In the genomic region with DNA sequence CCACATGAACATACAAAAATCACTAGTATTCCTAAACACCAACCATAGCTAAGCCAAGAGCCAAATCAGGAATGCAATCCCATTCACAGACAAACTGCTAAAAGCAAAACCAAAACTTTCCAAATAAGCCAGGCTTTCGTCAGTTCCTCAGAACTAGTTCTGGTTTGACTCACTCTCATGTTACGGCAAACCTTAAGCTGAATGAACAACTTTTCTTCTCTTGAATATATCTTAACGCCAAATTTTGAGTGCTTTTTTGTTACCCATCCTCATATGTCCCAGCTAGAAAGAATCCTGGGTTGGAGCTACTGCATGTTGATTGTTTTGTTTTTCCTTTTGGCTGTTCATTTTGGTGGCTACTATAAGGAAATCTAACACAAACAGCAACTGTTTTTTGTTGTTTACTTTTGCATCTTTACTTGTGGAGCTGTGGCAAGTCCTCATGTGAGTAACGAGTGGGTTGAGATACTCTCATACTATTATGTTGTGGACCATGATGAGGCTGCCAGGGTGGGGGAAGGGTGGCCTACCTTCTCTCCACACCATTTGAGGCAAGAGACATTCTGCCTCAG, we compare ENCODE assay signal across 1 cellular context.
TF ChIP-seq lines count a peak whose summit lies in the region.

A gene (plus strand): TSS at position 172 of the 572 bp plus-strand sequence. CDS start 12,016 bp downstream, outside the sequence.

TF ChIP-seq in SK-N-SH, 30 proteins besides CTCF, POLR2A, EP300 and RAD21 (continued from another document):
- TF ChIP-seq, protein P1, sequence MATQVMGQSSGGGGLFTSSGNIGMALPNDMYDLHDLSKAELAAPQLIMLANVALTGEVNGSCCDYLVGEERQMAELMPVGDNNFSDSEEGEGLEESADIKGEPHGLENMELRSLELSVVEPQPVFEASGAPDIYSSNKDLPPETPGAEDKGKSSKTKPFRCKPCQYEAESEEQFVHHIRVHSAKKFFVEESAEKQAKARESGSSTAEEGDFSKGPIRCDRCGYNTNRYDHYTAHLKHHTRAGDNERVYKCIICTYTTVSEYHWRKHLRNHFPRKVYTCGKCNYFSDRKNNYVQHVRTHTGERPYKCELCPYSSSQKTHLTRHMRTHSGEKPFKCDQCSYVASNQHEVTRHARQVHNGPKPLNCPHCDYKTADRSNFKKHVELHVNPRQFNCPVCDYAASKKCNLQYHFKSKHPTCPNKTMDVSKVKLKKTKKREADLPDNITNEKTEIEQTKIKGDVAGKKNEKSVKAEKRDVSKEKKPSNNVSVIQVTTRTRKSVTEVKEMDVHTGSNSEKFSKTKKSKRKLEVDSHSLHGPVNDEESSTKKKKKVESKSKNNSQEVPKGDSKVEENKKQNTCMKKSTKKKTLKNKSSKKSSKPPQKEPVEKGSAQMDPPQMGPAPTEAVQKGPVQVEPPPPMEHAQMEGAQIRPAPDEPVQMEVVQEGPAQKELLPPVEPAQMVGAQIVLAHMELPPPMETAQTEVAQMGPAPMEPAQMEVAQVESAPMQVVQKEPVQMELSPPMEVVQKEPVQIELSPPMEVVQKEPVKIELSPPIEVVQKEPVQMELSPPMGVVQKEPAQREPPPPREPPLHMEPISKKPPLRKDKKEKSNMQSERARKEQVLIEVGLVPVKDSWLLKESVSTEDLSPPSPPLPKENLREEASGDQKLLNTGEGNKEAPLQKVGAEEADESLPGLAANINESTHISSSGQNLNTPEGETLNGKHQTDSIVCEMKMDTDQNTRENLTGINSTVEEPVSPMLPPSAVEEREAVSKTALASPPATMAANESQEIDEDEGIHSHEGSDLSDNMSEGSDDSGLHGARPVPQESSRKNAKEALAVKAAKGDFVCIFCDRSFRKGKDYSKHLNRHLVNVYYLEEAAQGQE (IDR thresholded peaks at IDR 0.05; ENCODE audit: low read depth, low read length): no peak
- no peak for TF ChIP-seq MXI1 (IDR thresholded peaks at IDR 0.05; ENCODE audit: low read depth, low read length)
- no peak for TF ChIP-seq GABPA (IDR thresholded peaks at IDR 0.05; ENCODE audit: low read depth)
- TF ChIP-seq, protein P2, sequence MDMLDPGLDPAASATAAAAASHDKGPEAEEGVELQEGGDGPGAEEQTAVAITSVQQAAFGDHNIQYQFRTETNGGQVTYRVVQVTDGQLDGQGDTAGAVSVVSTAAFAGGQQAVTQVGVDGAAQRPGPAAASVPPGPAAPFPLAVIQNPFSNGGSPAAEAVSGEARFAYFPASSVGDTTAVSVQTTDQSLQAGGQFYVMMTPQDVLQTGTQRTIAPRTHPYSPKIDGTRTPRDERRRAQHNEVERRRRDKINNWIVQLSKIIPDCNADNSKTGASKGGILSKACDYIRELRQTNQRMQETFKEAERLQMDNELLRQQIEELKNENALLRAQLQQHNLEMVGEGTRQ (IDR thresholded peaks at IDR 0.05; ENCODE audit: borderline replicate concordance, low read depth, low read length): no peak
- TF ChIP-seq, protein P3, sequence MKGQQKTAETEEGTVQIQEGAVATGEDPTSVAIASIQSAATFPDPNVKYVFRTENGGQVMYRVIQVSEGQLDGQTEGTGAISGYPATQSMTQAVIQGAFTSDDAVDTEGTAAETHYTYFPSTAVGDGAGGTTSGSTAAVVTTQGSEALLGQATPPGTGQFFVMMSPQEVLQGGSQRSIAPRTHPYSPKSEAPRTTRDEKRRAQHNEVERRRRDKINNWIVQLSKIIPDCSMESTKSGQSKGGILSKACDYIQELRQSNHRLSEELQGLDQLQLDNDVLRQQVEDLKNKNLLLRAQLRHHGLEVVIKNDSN (IDR thresholded peaks at IDR 0.05; ENCODE audit: borderline replicate concordance, low read depth): no peak
- TF ChIP-seq SIN3A (IDR thresholded peaks at IDR 0.05; ENCODE audit: borderline replicate concordance, low read depth, low read length): no peak
- TF ChIP-seq, protein P4, sequence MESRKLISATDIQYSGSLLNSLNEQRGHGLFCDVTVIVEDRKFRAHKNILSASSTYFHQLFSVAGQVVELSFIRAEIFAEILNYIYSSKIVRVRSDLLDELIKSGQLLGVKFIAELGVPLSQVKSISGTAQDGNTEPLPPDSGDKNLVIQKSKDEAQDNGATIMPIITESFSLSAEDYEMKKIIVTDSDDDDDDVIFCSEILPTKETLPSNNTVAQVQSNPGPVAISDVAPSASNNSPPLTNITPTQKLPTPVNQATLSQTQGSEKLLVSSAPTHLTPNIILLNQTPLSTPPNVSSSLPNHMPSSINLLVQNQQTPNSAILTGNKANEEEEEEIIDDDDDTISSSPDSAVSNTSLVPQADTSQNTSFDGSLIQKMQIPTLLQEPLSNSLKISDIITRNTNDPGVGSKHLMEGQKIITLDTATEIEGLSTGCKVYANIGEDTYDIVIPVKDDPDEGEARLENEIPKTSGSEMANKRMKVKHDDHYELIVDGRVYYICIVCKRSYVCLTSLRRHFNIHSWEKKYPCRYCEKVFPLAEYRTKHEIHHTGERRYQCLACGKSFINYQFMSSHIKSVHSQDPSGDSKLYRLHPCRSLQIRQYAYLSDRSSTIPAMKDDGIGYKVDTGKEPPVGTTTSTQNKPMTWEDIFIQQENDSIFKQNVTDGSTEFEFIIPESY (IDR thresholded peaks at IDR 0.05; ENCODE audit: borderline replicate concordance, low read depth): no peak
- peak; percentile 15; the same call in 1 of the 2 replicates for TF ChIP-seq YY1 (IDR thresholded peaks at IDR 0.05; ENCODE audit: low read depth)
- TF ChIP-seq NFIC (IDR thresholded peaks at IDR 0.05; ENCODE audit: borderline replicate concordance): no peak
- TF ChIP-seq TEAD4 (IDR thresholded peaks at IDR 0.05; ENCODE audit: borderline replicate concordance, insufficient read depth): no peak
- TF ChIP-seq FOXM1 (IDR thresholded peaks at IDR 0.05; ENCODE audit: low read depth): no peak
- TF ChIP-seq, protein P5, sequence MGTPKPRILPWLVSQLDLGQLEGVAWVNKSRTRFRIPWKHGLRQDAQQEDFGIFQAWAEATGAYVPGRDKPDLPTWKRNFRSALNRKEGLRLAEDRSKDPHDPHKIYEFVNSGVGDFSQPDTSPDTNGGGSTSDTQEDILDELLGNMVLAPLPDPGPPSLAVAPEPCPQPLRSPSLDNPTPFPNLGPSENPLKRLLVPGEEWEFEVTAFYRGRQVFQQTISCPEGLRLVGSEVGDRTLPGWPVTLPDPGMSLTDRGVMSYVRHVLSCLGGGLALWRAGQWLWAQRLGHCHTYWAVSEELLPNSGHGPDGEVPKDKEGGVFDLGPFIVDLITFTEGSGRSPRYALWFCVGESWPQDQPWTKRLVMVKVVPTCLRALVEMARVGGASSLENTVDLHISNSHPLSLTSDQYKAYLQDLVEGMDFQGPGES (IDR thresholded peaks at IDR 0.05; ENCODE audit: low read depth, low read length): no peak
- TF ChIP-seq SMC3 (IDR thresholded peaks at IDR 0.05; ENCODE audit: low read depth, low read length): no peak
- no peak for TF ChIP-seq GATA2 (CRISPR knock-in tag; IDR thresholded peaks at IDR 0.05)
- no peak for TF ChIP-seq FOXJ3 (CRISPR knock-in tag; IDR thresholded peaks at IDR 0.05)
